9 cellular contexts compared by ENCODE assay signal in the genomic region with DNA sequence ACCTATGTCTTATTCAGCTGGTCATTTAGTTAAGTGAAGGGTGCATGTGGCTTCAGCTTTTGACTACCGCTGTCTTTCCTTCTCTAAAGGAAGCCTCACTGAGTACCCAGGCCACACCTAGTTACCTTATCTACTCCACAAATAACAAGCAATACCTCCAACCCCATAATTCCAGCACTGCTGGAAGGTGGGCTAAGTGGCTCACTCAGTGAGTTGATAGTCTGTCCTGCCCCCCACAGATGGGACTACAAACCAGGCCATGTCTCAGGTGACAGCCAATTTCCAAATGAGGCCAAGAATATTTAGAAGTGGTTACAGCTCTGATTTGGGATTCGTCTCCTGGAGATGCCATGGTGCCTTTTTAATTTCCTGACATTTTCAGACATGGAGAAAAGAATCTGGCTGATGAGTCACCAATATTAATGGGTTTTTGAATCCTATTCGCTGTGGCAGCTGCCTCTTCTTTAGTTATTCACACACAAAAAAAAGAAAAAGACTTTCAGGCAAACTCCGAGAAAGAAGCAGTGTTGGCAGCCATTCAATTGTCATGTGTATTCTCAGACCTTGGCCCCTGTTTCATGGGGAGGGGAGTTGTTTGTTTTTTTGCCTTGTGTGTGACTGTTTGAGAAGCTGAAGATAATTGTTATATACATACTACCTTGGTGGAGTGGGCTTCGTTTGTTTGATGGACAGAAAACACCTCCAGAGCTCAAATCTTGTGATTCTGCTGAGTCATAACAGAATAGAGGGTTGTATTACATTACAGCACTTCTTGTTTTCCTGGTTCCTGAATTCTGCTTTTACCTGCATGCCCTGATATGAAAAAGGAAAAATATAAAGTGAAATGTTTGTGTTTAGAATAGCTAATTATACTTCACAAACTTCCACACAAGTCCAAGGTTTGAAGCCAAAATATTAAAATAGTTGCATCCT.
DNase-seq lines count a peak whose midpoint lies in the region; ATAC-seq and TF ChIP-seq lines count a peak whose summit lies in the region.
"Had no signal": no experiment of that assay in that cellular context is flagged by ENCODE, and none has a peak within 500 bp of the region (broad histone marks: within the 10 kb centered on the region; RNA-seq: fewer than 3 reads in every experiment).

No MANE protein-coding gene starts in this region.

- no peak overlapping the region for H3K4me3 ChIP-seq in HUES64 (ENCODE audit: low read length)
- no peak overlapping the region for H3K4me3 ChIP-seq in transverse colon

- peak; percentile 56 for ATAC-seq in omental fat pad (ENCODE audit: low FRiP score)
- ATAC-seq in HG03432 (IDR thresholded peaks at IDR 0.05; ENCODE audit: unreplicated experiment), result no peak

- H3K9me3 ChIP-seq in HUES64 (ENCODE audit: insufficient read depth, low read depth, low read length) (no peaks in the 10 kb centered on the region), transverse colon (no peaks in the 10 kb centered on the region)

- no peaks in the 10 kb centered on the region for H3K27me3 ChIP-seq in HUES64 (ENCODE audit: insufficient read depth, low read length)
- no peaks in the 10 kb centered on the region for H3K27me3 ChIP-seq in transverse colon

- 52% methylated on average over 5 of the region's 5 CpGs for WGBS in HUES64
- 25 to 43% methylated on average over 3 to 5 of the region's 5 CpGs for WGBS in transverse colon (ENCODE audit: low coverage in 1 of 2), 2 donors

- H3K4me1 ChIP-seq in HUES64 (ENCODE audit: insufficient read depth, low read length), result peaks cover 20% of the 10 kb centered on the region
- H3K4me1 ChIP-seq in transverse colon, result peaks cover 0 to 6% (median 2%) of the 10 kb centered on the region in 4 donors

- no peak for TF ChIP-seq EP300 in transverse colon (IDR thresholded peaks at IDR 0.05; ENCODE audit: low read depth)

- in situ Hi-C loops in transverse colon (cut with MboI; ENCODE audit: low pct_ligation_motif_present in 1 of 4, low pct_unique_long_range_greater_than_20kb in 1 of 4, low sequenced_read_pairs in 3 of 4), result no loop called here

- TF ChIP-seq CTCF in omental fat pad (IDR thresholded peaks at IDR 0.05), result no peak
- TF ChIP-seq CTCF in transverse colon (IDR thresholded peaks at IDR 0.05), result no peak

- no peak for TF ChIP-seq POLR2A in transverse colon (IDR thresholded peaks at IDR 0.05)

- H3K9ac ChIP-seq in HUES64 (ENCODE audit: low read depth, low read length), result no peak overlapping the region

- intact Hi-C loops in transverse colon (cut with DNase I; ENCODE audit: low total_unique reads), result no loop called here

- peak overlapping the region; percentile 23; the same call in 1 of the 2 replicates for H3K27ac ChIP-seq in HUES64 (ENCODE audit: low read depth, low read length)
- no peak overlapping the region for H3K27ac ChIP-seq in transverse colon
- H3K27ac ChIP-seq: HL-60 had no signal

- DNase-seq in NCI-H345 (lab: John Stamatoyannopoulos, UW), result peak; percentile 85
- DNase-seq in dermis blood vessel endothelial cell, result peak; percentile 48
- DNase-seq in omental fat pad (ENCODE audit: low spot score), result no peak
- DNase-seq in stimulated activated CD4-positive, alpha-beta T cell treated with anti-CD3 and anti-CD28 coated beads, Interleukin-2, amount 100 ng/mL, for 48 hours, result no peak
- DNase-seq in mesenteric fat pad (ENCODE audit: low spot score), result no peak
- no peak for DNase-seq in transverse colon

- H3K36me3 ChIP-seq in HUES64 (ENCODE audit: insufficient read depth, low read length) (no peaks in the 10 kb centered on the region), transverse colon (no peaks in the 10 kb centered on the region)

Comparison
In these comparisons a context has a peak if more than half of its experiments do, and no peak if none do; other contexts are left out.
1. DNase-seq: peak in NCI-H345 (single experiment) and dermis blood vessel endothelial cell (single experiment); none in omental fat pad (single experiment), stimulated activated CD4-positive, alpha-beta T cell treated with anti-CD3 and anti-CD28 coated beads, Interleukin-2, amount 100 ng/mL, for 48 hours (0 of 2), mesenteric fat pad (single experiment) and transverse colon (single experiment).